Comparison of ENCODE assay signal across 9 cellular contexts in genomic region chr3:81490541-81491288, GRCh38.
DNase-seq lines count a peak whose midpoint lies in the region; ATAC-seq and TF ChIP-seq lines count a peak whose summit lies in the region.
"Had no signal": no experiment of that assay in that cellular context is flagged by ENCODE, and none has a peak within 500 bp of the region (broad histone marks: within the 10 kb centered on the region; RNA-seq: fewer than 3 reads in every experiment).

No MANE protein-coding gene starts in this region.

- no peak overlapping the region for H3K4me3 ChIP-seq in CD4-positive, CD25-positive, alpha-beta regulatory T cell (ENCODE audit: low read depth, low read length)
- H3K4me3 ChIP-seq in lower lobe of right lung = no peak overlapping the region

- peaks cover 0 to 2% (median 0%) of the 10 kb centered on the region in 7 donors for H3K9me3 Mint-ChIP-seq in CD4-positive, CD25-positive, alpha-beta regulatory T cell
- H3K9me3 Mint-ChIP-seq: activated naive CD4-positive, alpha-beta T cell treated with anti-CD3 and anti-CD28 coated beads, Interleukin-2, amount 50 U/mL, for 24 hours had no signal

- no peaks in the 10 kb centered on the region for H3K9me3 ChIP-seq in CD4-positive, CD25-positive, alpha-beta regulatory T cell (ENCODE audit: control insufficient read depth in 2 of 2, low read length in 2 of 2)
- no peaks in the 10 kb centered on the region for H3K9me3 ChIP-seq in lower lobe of right lung

- H3K4me1 Mint-ChIP-seq in CD4-positive, CD25-positive, alpha-beta regulatory T cell = peaks cover 0 to 5% (median 0%) of the 10 kb centered on the region in 4 donors
- H3K4me1 Mint-ChIP-seq: activated naive CD4-positive, alpha-beta T cell treated with anti-CD3 and anti-CD28 coated beads, Interleukin-2, amount 50 U/mL, for 24 hours had no signal

- peak overlapping the region in 1 of 3 donors; percentile 15 for H3K27ac Mint-ChIP-seq in CD4-positive, CD25-positive, alpha-beta regulatory T cell
- H3K27ac Mint-ChIP-seq: activated naive CD4-positive, alpha-beta T cell treated with anti-CD3 and anti-CD28 coated beads, Interleukin-2, amount 50 U/mL, for 24 hours had no signal

- no peaks in the 10 kb centered on the region for H3K36me3 ChIP-seq in CD4-positive, CD25-positive, alpha-beta regulatory T cell (ENCODE audit: control insufficient read depth, insufficient read depth, low read length)
- no peaks in the 10 kb centered on the region for H3K36me3 ChIP-seq in lower lobe of right lung

- no peaks in the 10 kb centered on the region for H3K27me3 ChIP-seq in CD4-positive, CD25-positive, alpha-beta regulatory T cell (ENCODE audit: control insufficient read depth, insufficient read depth, low read length)
- H3K27me3 ChIP-seq in lower lobe of right lung (ENCODE audit: low read depth) = no peaks in the 10 kb centered on the region

- no peaks in the 10 kb centered on the region for H3K27me3 Mint-ChIP-seq in CD4-positive, CD25-positive, alpha-beta regulatory T cell
- H3K27me3 Mint-ChIP-seq: activated naive CD4-positive, alpha-beta T cell treated with anti-CD3 and anti-CD28 coated beads, Interleukin-2, amount 50 U/mL, for 24 hours had no signal

- no peaks in the 10 kb centered on the region for H3K4me1 ChIP-seq in CD4-positive, CD25-positive, alpha-beta regulatory T cell (ENCODE audit: control insufficient read depth, insufficient read depth, low read length, poor library complexity, severe bottlenecking)
- H3K4me1 ChIP-seq in lower lobe of right lung = peaks cover 17% of the 10 kb centered on the region

- H3K27ac ChIP-seq in CD4-positive, CD25-positive, alpha-beta regulatory T cell (ENCODE audit: insufficient read depth, low read length, poor library complexity, severe bottlenecking) = no peak overlapping the region
- no peak overlapping the region for H3K27ac ChIP-seq in lower lobe of right lung

- DNase-seq in CD4-positive, CD25-positive, alpha-beta regulatory T cell = peak; percentile 44 to 84 (median 50)
- DNase-seq in NCI-H524 (lab: John Stamatoyannopoulos, UW) = peak; percentile 75 to 80
- peak; percentile 84 for DNase-seq in activated CD4-positive, alpha-beta T cell treated with anti-CD3 and anti-CD28 coated beads for 48 hours
- peak; percentile 56 for DNase-seq in dedifferentiated amniotic fluid mesenchymal stem cell (ENCODE audit: extremely low spot score)
- DNase-seq in lower lobe of right lung = peak; percentile 58
- DNase-seq in stimulated activated CD8-positive, alpha-beta memory T cell treated with anti-CD3 and anti-CD28 coated beads, Interleukin-12 subunit alpha, Interleukin-12 subunit beta, amount 100 ng/mL, for 24 hours (ENCODE audit: extremely low read depth) = peak; percentile 47

- no peak overlapping the region for H3K4me3 Mint-ChIP-seq in CD4-positive, CD25-positive, alpha-beta regulatory T cell
- H3K4me3 Mint-ChIP-seq: activated naive CD4-positive, alpha-beta T cell treated with anti-CD3 and anti-CD28 coated beads, Interleukin-2, amount 50 U/mL, for 24 hours had no signal

- intact Hi-C loops in lower lobe of right lung (cut with DNase I) = no loop called here

- peak; percentile 47 to 71 for ATAC-seq in CD4-positive, CD25-positive, alpha-beta regulatory T cell (ENCODE audit: low read depth in 2 of 2)
- peak; percentile 89 for ATAC-seq in GM19328 (IDR thresholded peaks at IDR 0.05; ENCODE audit: unreplicated experiment)
- ATAC-seq in HG03432 (IDR thresholded peaks at IDR 0.05; ENCODE audit: unreplicated experiment) = peak; percentile 94
- peak; percentile 94 to 95 for ATAC-seq in lower lobe of right lung

- no peaks in the 10 kb centered on the region for H3K36me3 Mint-ChIP-seq in CD4-positive, CD25-positive, alpha-beta regulatory T cell
- H3K36me3 Mint-ChIP-seq: activated naive CD4-positive, alpha-beta T cell treated with anti-CD3 and anti-CD28 coated beads, Interleukin-2, amount 50 U/mL, for 24 hours had no signal

- TF ChIP-seq CTCF in lower lobe of right lung (IDR thresholded peaks at IDR 0.05) = peak; percentile 84
